ENCODE assay signal across 8 cellular contexts in the genomic region with DNA sequence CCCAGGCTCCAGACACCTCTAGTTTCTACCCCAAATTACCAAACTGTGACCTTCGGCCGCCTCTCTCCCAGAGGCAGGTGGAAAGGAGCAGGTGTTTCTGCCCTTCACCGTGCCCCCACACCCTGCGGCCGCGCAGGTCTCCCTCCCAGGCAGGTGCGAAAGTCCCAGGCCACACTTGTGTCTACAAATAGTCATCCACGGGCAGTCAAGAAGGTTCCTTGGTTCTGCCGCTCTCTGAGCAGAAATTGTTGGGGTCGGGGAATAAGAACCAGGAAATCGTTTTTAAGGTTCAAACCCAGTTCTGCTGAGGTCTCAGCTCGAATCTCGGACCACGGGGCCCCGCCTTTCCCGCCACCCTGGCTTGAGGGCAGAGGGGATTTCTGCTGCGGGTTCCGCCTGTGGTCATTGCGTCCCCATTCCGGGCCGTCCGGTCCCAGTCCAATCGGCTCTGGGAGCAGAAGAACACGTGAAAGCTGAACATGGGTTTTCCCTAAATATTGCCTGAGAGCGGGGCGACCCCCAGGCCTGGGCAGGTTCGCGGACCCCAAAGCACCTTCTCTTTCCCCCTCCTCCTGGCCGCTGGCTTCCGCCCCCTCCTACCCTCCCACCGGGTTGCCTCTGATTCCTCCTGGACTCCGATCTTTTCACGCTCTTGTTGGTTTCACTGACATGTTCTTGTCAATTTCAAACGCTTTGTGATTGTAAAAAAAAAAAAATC. TPM values are rescaled to one million over a fixed set of nuclear protein-coding genes. Genes with fewer than 3 reads are reported as not detected.
DNase-seq lines count a peak whose midpoint lies in the region; ATAC-seq and TF ChIP-seq lines count a peak whose summit lies in the region.

No MANE protein-coding gene starts in this region.

- WGBS in mammary epithelial cell (ENCODE audit: low coverage, missing lambda C conversion rate): under 1% methylated on average over 24 of the region's 34 CpGs
- under 1% methylated on average over 34 of the region's 34 CpGs for WGBS in liver

- H3K27ac ChIP-seq in mammary epithelial cell (ENCODE audit: insufficient read depth, low read depth, low read length): peak overlapping the region; percentile 89
- H3K27ac ChIP-seq in liver (ENCODE audit: low read depth in 1 of 2, low read length in 2 of 2): peak overlapping the region; percentile 95 to 99
- H3K27ac ChIP-seq in thoracic aorta: peak overlapping the region; percentile 87 to 89

- H2AFZ ChIP-seq in mammary epithelial cell (ENCODE audit: low read depth, low read length): peak overlapping the region; percentile 10

- in situ Hi-C loops in mammary epithelial cell (cut with MboI; ENCODE audit: low sequenced_read_pairs in 2 of 2): loop anchor here in 1 of 2 donors (5.0 kb wide), 1 partner anchor 120 kb away; no protein-coding TSS in a partner anchor

- H3K79me2 ChIP-seq in mammary epithelial cell (ENCODE audit: insufficient read depth, low read length): no peaks in the 10 kb centered on the region

- CTCF ChIA-PET in activated CD4-positive, alpha-beta T cell treated with anti-CD3 and anti-CD28 coated beads for 36 hours (lab: Charles Lee): interaction anchor here (0.6 to 2.3 kb wide), 3 partner anchors 8 to 570 kb away, joined by 3 to 7 read pairs (median 3); no protein-coding TSS in a partner anchor
- CTCF ChIA-PET in mammary epithelial cell (lab: Charles Lee; ENCODE audit: low non-redundant PET): interaction anchor here (1.4 kb wide), 1 partner anchor 927 kb away, joined by 7 read pairs; no protein-coding TSS in a partner anchor

- H3K36me3 ChIP-seq in mammary epithelial cell (ENCODE audit: insufficient read depth, low read length) (no peaks in the 10 kb centered on the region), liver (ENCODE audit: control insufficient read depth in 4 of 4, insufficient read depth in 3 of 4, low read depth in 1 of 4, low read length in 3 of 4) (no peaks in the 10 kb centered on the region), thoracic aorta (no peaks in the 10 kb centered on the region)

- H3K27me3 ChIP-seq in mammary epithelial cell (ENCODE audit: insufficient read depth, low read length): no peaks in the 10 kb centered on the region
- H3K27me3 ChIP-seq in liver (ENCODE audit: control insufficient read depth in 4 of 4, insufficient read depth in 4 of 4, low read length in 3 of 4): no peaks in the 10 kb centered on the region
- H3K27me3 ChIP-seq in thoracic aorta (replicated peaks; ENCODE audit: insufficient read depth): no peaks in the 10 kb centered on the region

- no peaks in the 10 kb centered on the region for H4K20me1 ChIP-seq in mammary epithelial cell (ENCODE audit: insufficient read depth, low read length)

- H3K4me1 Mint-ChIP-seq in activated CD4-positive, alpha-beta T cell treated with anti-CD3 and anti-CD28 coated beads for 36 hours: peaks cover 48% of the 10 kb centered on the region

- H3K9me3 Mint-ChIP-seq in activated CD4-positive, alpha-beta T cell treated with anti-CD3 and anti-CD28 coated beads for 36 hours (ENCODE audit: low read depth): no peaks in the 10 kb centered on the region

- TF ChIP-seq CTCF in mammary epithelial cell (conservative IDR thresholded peaks at IDR 0.05 in 1 of 2, IDR thresholded peaks at IDR 0.05 in 1 of 2; ENCODE audit: extremely low read depth in 1 of 2, insufficient read depth in 1 of 2, low read depth in 1 of 2, low read length in 2 of 2): no peak
- TF ChIP-seq CTCF in liver (IDR thresholded peaks at IDR 0.05; ENCODE audit: low read depth, low read length, missing input control): no peak
- TF ChIP-seq CTCF in thoracic aorta (IDR thresholded peaks at IDR 0.05): no peak

- intact Hi-C loops in activated CD4-positive, alpha-beta T cell treated with anti-CD3 and anti-CD28 coated beads for 36 hours (cut with DNase I, micrococcal nuclease): loop anchor here (5.0 kb wide), 3 partner anchors 130 to 775 kb away; a partner anchor contains a TSS
- intact Hi-C loops in mammary epithelial cell (cut with micrococcal nuclease): loop anchor here (5.0 to 10.0 kb wide), 3 partner anchors 175 to 447 kb away; a partner anchor contains a TSS

- peak overlapping the region; percentile 61 to 76 (median 75) for H3K4me3 ChIP-seq in mammary epithelial cell (replicated peaks in 1 of 3; ENCODE audit: insufficient read depth in 1 of 3, low read depth in 2 of 3, low read length in 3 of 3)
- H3K4me3 ChIP-seq in liver (ENCODE audit: low read depth in 1 of 3, low read length in 3 of 3): peak overlapping the region; percentile 53 to 72 (median 72)
- peak overlapping the region; percentile 91 for H3K4me3 ChIP-seq in thoracic aorta

- H3K9me3 ChIP-seq in mammary epithelial cell (replicated peaks; ENCODE audit: insufficient read depth, low read length): no peaks in the 10 kb centered on the region
- H3K9me3 ChIP-seq in liver (ENCODE audit: control insufficient read depth in 4 of 4, low read length in 3 of 4): no peaks in the 10 kb centered on the region
- no peaks in the 10 kb centered on the region for H3K9me3 ChIP-seq in thoracic aorta

- dilution Hi-C loops in mammary epithelial cell (cut with HindIII; ENCODE audit: low sequenced_read_pairs): loop anchor here (5.0 kb wide), 1 partner anchor 120 kb away; no protein-coding TSS in a partner anchor

- no peak for ATAC-seq in activated CD4-positive, alpha-beta T cell treated with anti-CD3 and anti-CD28 coated beads for 36 hours
- ATAC-seq in thoracic aorta (ENCODE audit: insufficient number of reproducible peaks, low FRiP score, low read depth): no peak

- H3K36me3 Mint-ChIP-seq in activated CD4-positive, alpha-beta T cell treated with anti-CD3 and anti-CD28 coated beads for 36 hours (ENCODE audit: low read depth): peaks cover 22% of the 10 kb centered on the region

- peak overlapping the region; percentile 100 for H3K4me2 ChIP-seq in mammary epithelial cell (ENCODE audit: insufficient read depth, low read depth, low read length)

- H3K27me3 Mint-ChIP-seq in activated CD4-positive, alpha-beta T cell treated with anti-CD3 and anti-CD28 coated beads for 36 hours: peaks cover 54% of the 10 kb centered on the region

- H3K9ac ChIP-seq in mammary epithelial cell (ENCODE audit: insufficient read depth, low read length) (peak overlapping the region; percentile 95), liver (ENCODE audit: low read depth in 1 of 2, low read length in 2 of 2) (peak overlapping the region; percentile 98 to 99)

- no TSS peak for BruUV-seq in mammary epithelial cell (replicated peaks; lab: Mats Ljungman, UMichigan)

- TF ChIP-seq RAD21 in liver (IDR thresholded peaks at IDR 0.05): no peak

- H3K4me1 ChIP-seq in mammary epithelial cell (ENCODE audit: insufficient read depth, low read length) (peaks cover 24% of the 10 kb centered on the region), liver (ENCODE audit: control insufficient read depth in 4 of 4, insufficient read depth in 4 of 4, low read length in 3 of 4) (peaks cover 0 to 19% (median 6%) of the 10 kb centered on the region in 4 donors), thoracic aorta (ENCODE audit: control insufficient read depth in 1 of 2, low read depth in 2 of 2) (peaks cover 9 to 47% of the 10 kb centered on the region in 2 donors)

- DNase-seq in activated CD4-positive, alpha-beta T cell treated with anti-CD3 and anti-CD28 coated beads for 36 hours: peak; percentile 30
- DNase-seq in activated CD4-positive, alpha-beta T cell treated with anti-CD3 and anti-CD28 coated beads for 4 hours: no peak
- DNase-seq in NCI-H82 (lab: John Stamatoyannopoulos, UW) (peak; percentile 57), mammary epithelial cell (peak; percentile 46), thoracic aorta (ENCODE audit: low spot score) (no peak), iPS-NIHi7 (ENCODE audit: extremely low spot score) (no peak), 8988T (no peak)

- POLR2A ChIA-PET in activated CD4-positive, alpha-beta T cell treated with anti-CD3 and anti-CD28 coated beads for 36 hours (lab: Charles Lee): interaction anchor here (0.6 to 1.6 kb wide), 5 partner anchors 28 to 1978 kb away, joined by 3 to 9 read pairs (median 4); no protein-coding TSS in a partner anchor

- H3K27ac Mint-ChIP-seq in activated CD4-positive, alpha-beta T cell treated with anti-CD3 and anti-CD28 coated beads for 36 hours: peak overlapping the region; percentile 96

- peak overlapping the region; percentile 91 for H3K4me3 Mint-ChIP-seq in activated CD4-positive, alpha-beta T cell treated with anti-CD3 and anti-CD28 coated beads for 36 hours

TF ChIP-seq in liver, 16 proteins besides CTCF, POLR2A, EP300 and RAD21 (continues in another document):
- TF ChIP-seq, protein P1, sequence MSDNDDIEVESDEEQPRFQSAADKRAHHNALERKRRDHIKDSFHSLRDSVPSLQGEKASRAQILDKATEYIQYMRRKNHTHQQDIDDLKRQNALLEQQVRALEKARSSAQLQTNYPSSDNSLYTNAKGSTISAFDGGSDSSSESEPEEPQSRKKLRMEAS (IDR thresholded peaks at IDR 0.05): no peak
- TF ChIP-seq JUND (IDR thresholded peaks at IDR 0.05) (no peak), HNF4A (conservative IDR thresholded peaks at IDR 0.05) (no peak), NR2F2 (IDR thresholded peaks at IDR 0.05) (no peak), RXRA (IDR thresholded peaks at IDR 0.05) (no peak), SP1 (IDR thresholded peaks at IDR 0.05) (no peak), YY1 (IDR thresholded peaks at IDR 0.05) (no peak)
- TF ChIP-seq, protein P2, sequence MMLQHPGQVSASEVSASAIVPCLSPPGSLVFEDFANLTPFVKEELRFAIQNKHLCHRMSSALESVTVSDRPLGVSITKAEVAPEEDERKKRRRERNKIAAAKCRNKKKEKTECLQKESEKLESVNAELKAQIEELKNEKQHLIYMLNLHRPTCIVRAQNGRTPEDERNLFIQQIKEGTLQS (IDR thresholded peaks at IDR 0.05): no peak

RNA-seq across cellular contexts. Expression of a gene that starts 1.2 kb away (rescaled TPM):
- total RNA-seq in activated CD4-positive, alpha-beta T cell treated with anti-CD3 and anti-CD28 coated beads for 36 hours: 10 to 100 TPM; 40.3 to 44.9 TPM
- total RNA-seq in mammary epithelial cell: 10 to 100 TPM in 1 of 2 donors, 1 to 10 TPM in 1; 3.5 to 17.8 TPM
- 1.3 TPM for polyA plus RNA-seq in mammary epithelial cell
- 2.3 TPM for polyA minus RNA-seq in mammary epithelial cell
- total RNA-seq in liver: 1 to 10 TPM; 1.1 to 5.4 TPM
- polyA plus RNA-seq in liver: 1 to 10 TPM; 5.6 to 8.8 TPM
- 100 to 1,000 TPM in 1 of 2 donors, 10 to 100 TPM in 1; 10.7 to 160 TPM for total RNA-seq in thoracic aorta

Comparison
In these comparisons a context has a peak if more than half of its experiments do, and no peak if none do; other contexts are left out.
1. DNase-seq: peak in activated CD4-positive, alpha-beta T cell treated with anti-CD3 and anti-CD28 coated beads for 36 hours (single experiment), NCI-H82 (single experiment) and mammary epithelial cell (single experiment); none in activated CD4-positive, alpha-beta T cell treated with anti-CD3 and anti-CD28 coated beads for 4 hours (0 of 2), thoracic aorta (single experiment), iPS-NIHi7 (single experiment) and 8988T (single experiment).
2. Peak in every context shown above with its lines, with median percentiles within 50 percentile points of each other: H3K27ac ChIP-seq and H3K4me3 ChIP-seq.